In the genomic region with DNA sequence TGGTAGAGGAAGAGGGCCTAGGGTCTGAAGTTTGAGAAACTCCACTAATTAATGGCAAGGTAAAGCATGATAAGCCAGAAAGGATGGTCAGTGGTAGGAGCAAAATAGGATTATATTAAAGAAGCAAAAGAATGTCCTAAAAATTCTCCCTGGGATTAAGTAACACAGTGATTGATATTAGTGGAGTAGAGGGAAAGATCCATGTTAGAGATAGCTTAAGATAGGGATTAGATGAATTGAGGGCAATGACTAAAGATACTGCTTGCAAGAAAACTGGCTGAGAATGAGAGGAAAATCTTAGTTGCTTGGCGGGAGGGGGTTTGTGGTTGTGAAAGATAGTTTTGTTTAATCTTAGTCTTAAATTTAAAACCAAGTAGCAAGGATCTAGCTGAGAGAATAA, we compare ENCODE assay signal across 1 cellular context.
TF ChIP-seq lines count a peak whose summit lies in the region.

No MANE protein-coding gene starts in this region.

TF ChIP-seq in SK-N-SH treated with all-trans-retinoic acid at 6 μM for 48 hours, 23 proteins besides CTCF, POLR2A, EP300 and RAD21 (continued from another document):
- TF ChIP-seq POU6F1 (CRISPR knock-in tag; IDR thresholded peaks at IDR 0.05; ENCODE audit: borderline replicate concordance, low read depth) (no peak), TSHZ2 (CRISPR knock-in tag; IDR thresholded peaks at IDR 0.05) (no peak), OSR1 (CRISPR knock-in tag; IDR thresholded peaks at IDR 0.05) (no peak), ISL1 (CRISPR knock-in tag; IDR thresholded peaks at IDR 0.05) (no peak), PATZ1 (CRISPR knock-in tag; IDR thresholded peaks at IDR 0.05; ENCODE audit: borderline replicate concordance) (no peak), BACH2 (CRISPR knock-in tag; IDR thresholded peaks at IDR 0.05; ENCODE audit: borderline replicate concordance) (no peak), CSDC2 (CRISPR knock-in tag; IDR thresholded peaks at IDR 0.05) (no peak), ZFP30 (CRISPR knock-in tag; IDR thresholded peaks at IDR 0.05) (no peak), ZNF565 (CRISPR knock-in tag; conservative IDR thresholded peaks at IDR 0.05; ENCODE audit: low read depth) (no peak)
- TF ChIP-seq, protein P1, sequence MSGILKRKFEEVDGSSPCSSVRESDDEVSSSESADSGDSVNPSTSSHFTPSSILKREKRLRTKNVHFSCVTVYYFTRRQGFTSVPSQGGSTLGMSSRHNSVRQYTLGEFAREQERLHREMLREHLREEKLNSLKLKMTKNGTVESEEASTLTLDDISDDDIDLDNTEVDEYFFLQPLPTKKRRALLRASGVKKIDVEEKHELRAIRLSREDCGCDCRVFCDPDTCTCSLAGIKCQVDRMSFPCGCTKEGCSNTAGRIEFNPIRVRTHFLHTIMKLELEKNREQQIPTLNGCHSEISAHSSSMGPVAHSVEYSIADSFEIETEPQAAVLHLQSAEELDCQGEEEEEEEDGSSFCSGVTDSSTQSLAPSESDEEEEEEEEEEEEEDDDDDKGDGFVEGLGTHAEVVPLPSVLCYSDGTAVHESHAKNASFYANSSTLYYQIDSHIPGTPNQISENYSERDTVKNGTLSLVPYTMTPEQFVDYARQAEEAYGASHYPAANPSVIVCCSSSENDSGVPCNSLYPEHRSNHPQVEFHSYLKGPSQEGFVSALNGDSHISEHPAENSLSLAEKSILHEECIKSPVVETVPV (CRISPR knock-in tag; IDR thresholded peaks at IDR 0.05), result no peak
- TF ChIP-seq, protein P2, sequence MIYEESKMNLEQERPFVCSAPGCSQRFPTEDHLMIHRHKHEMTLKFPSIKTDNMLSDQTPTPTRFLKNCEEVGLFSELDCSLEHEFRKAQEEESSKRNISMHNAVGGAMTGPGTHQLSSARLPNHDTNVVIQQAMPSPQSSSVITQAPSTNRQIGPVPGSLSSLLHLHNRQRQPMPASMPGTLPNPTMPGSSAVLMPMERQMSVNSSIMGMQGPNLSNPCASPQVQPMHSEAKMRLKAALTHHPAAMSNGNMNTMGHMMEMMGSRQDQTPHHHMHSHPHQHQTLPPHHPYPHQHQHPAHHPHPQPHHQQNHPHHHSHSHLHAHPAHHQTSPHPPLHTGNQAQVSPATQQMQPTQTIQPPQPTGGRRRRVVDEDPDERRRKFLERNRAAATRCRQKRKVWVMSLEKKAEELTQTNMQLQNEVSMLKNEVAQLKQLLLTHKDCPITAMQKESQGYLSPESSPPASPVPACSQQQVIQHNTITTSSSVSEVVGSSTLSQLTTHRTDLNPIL (CRISPR knock-in tag; IDR thresholded peaks at IDR 0.05; ENCODE audit: low read depth), result no peak
